26 cellular contexts compared by ENCODE assay signal in genomic region chr1:244028701-244029100, GRCh38.
"Had no signal": no experiment of that assay in that cellular context is flagged by ENCODE, and none has a peak within 500 bp of the region (broad histone marks: within the 10 kb centered on the region; RNA-seq: fewer than 3 reads in every experiment).

No MANE protein-coding gene starts in this region.

- H3K27ac ChIP-seq: body of pancreas, esophagus muscularis mucosa, gastroesophageal sphincter, WERI-Rb-1 had no signal

- H3K36me3 ChIP-seq: esophagus muscularis mucosa, gastroesophageal sphincter, WERI-Rb-1 had no signal

- ATAC-seq: activated CD4-positive, CD25-positive, alpha-beta regulatory T cell treated with anti-CD3 and anti-CD28 coated beads, Interleukin-2, amount 50 U/mL, for 24 hours; activated CD8-positive, alpha-beta T cell treated with anti-CD3 and anti-CD28 coated beads for 36 hours; activated T-cell treated with anti-CD3 and anti-CD28 coated beads, Interleukin-2, amount 50 U/mL, for 4 hours; activated T-helper 17 cell treated with anti-CD3 and anti-CD28 coated beads, Interleukin-2, amount 50 U/mL, for 72 hours; body of pancreas; effector memory CD8-positive, alpha-beta T cell; gastroesophageal sphincter had no signal

- DNase-seq: activated B cell treated with CpG ODN at 0.5 μM for 24 hours; activated CD4-positive, alpha-beta T cell treated with anti-CD3 and anti-CD28 coated beads for 48 hours; activated CD4-positive, alpha-beta T cell treated with anti-CD3 and anti-CD28 coated beads, Interleukin-2, amount 50 U/mL, for 1 hour; activated CD4-positive, alpha-beta T cell treated with anti-CD3 and anti-CD28 coated beads, Interleukin-2, amount 50 U/mL, for 48 hours; activated CD8-positive, alpha-beta memory T cell treated with anti-CD3 and anti-CD28 coated beads for 24 hours; activated CD8-positive, alpha-beta T cell treated with anti-CD3 and anti-CD28 coated beads for 36 hours; activated effector memory CD4-positive, alpha-beta T cell treated with Interleukin-2 at 50 U/mL for 16 hours; activated gamma-delta T cell treated with Interleukin-2 at 50 U/mL for 16 hours; activated naive CD4-positive, alpha-beta T cell treated with anti-CD3 and anti-CD28 coated beads, Interleukin-2, amount 50 U/mL, for 16 hours; activated naive CD4-positive, alpha-beta T cell treated with Interleukin-2 at 50 U/mL for 16 hours; activated T-cell treated with anti-CD3 and anti-CD28 coated beads, Interleukin-2, amount 50 U/mL, for 4 hours; aorta; body of pancreas; caudate nucleus; cortex of kidney; dermis blood vessel endothelial cell; effector CD4-positive, alpha-beta T cell; effector memory CD8-positive, alpha-beta T cell; erythroblast; foreskin melanocyte; T1000; WERI-Rb-1 had no signal

- H3K9me3 ChIP-seq: body of pancreas, esophagus muscularis mucosa, gastroesophageal sphincter had no signal

- H3K4me3 ChIP-seq: body of pancreas, esophagus muscularis mucosa, gastroesophageal sphincter had no signal

- H3K4me1 ChIP-seq: body of pancreas, esophagus muscularis mucosa, gastroesophageal sphincter had no signal

- H3K27me3 ChIP-seq: body of pancreas, esophagus muscularis mucosa, gastroesophageal sphincter had no signal
